ENCODE assay signal across 20 cellular contexts in genomic region chr12:124345795-124346194, GRCh38. TPM values are rescaled to one million over a fixed set of nuclear protein-coding genes. Genes with fewer than 3 reads are reported as not detected.
"Had no signal": no experiment of that assay in that cellular context is flagged by ENCODE, and none has a peak within 500 bp of the region (broad histone marks: within the 10 kb centered on the region; RNA-seq: fewer than 3 reads in every experiment).

No MANE protein-coding gene starts in this region.

- H3K27me3 ChIP-seq: tibial nerve, uterus had no signal

- H3K9me3 ChIP-seq: tibial nerve, uterus had no signal

- H3K4me3 ChIP-seq: tibial nerve, uterus had no signal

- H3K36me3 ChIP-seq: uterus had no signal

- ATAC-seq: activated CD8-positive, alpha-beta memory T cell treated with anti-CD3 and anti-CD28 coated beads, Interleukin-2, amount 10 ng/mL, durations not matched to agents 7 days and 5 days; left lobe of liver; WTC11 had no signal

- DNase-seq: activated CD4-positive, alpha-beta memory T cell treated with anti-CD3 and anti-CD28 coated beads, Interleukin-2, amount 10 ng/mL, durations not matched to agents 7 days and 5 days; activated CD4-positive, alpha-beta T cell treated with anti-CD3 and anti-CD28 coated beads for 4 hours; activated CD8-positive, alpha-beta memory T cell treated with anti-CD3 and anti-CD28 coated beads, Interleukin-2, amount 10 ng/mL, durations not matched to agents 7 days and 5 days; activated naive CD4-positive, alpha-beta T cell treated with Interleukin-2 at 50 U/mL for 16 hours; aorta; cortex of kidney; effector CD4-positive, alpha-beta T cell; head of caudate nucleus; kidney; mammary epithelial cell; midbrain; occipital lobe; retina; stimulated activated naive CD4-positive, alpha-beta T cell; substantia nigra; uterus had no signal

- H3K4me1 ChIP-seq: uterus had no signal

RNA-seq across cellular contexts. Expression of gene RFLNA, which starts 50.9 kb away (rescaled TPM):
- total RNA-seq: activated CD4-positive, alpha-beta memory T cell treated with anti-CD3 and anti-CD28 coated beads, Interleukin-2, amount 10 ng/mL, durations not matched to agents 7 days and 5 days; activated CD8-positive, alpha-beta memory T cell treated with anti-CD3 and anti-CD28 coated beads, Interleukin-2, amount 10 ng/mL, durations not matched to agents 7 days and 5 days; activated T-helper 2 cell treated with anti-CD3 and anti-CD28 coated beads, Interferon-gamma antibody, Interleukin-2, Interleukin-4, amounts not matched to agents 10 μg/mL and 5 μg/mL and 100 μg/mL, durations not matched to agents 14 hours and 24 hours and 36 hours; left lobe of liver had no signal
